ENCODE assay signal across 23 cellular contexts in genomic region chr15:80525853-80526252, GRCh38.
"Had no signal": no experiment of that assay in that cellular context is flagged by ENCODE, and none has a peak within 500 bp of the region (broad histone marks: within the 10 kb centered on the region; RNA-seq: fewer than 3 reads in every experiment).

No MANE protein-coding gene starts in this region.

- H3K27ac ChIP-seq: KMS-11, SJSA1, SK-N-MC had no signal

- H3K9me3 ChIP-seq: SJSA1 had no signal

- H3K27ac Mint-ChIP-seq: IgD-negative memory B cell had no signal

- DNase-seq: Kasumi-1, MV-4-11, NCI-H1048, NCI-H1105 treated with DMSO at 0.1 percent for 48 hours, NCI-H1417 treated with DMSO at 0.1 percent for 48 hours, NCI-H146, NCI-H1694 treated with DMSO at 0.1 percent for 48 hours, NCI-H1930, NCI-H2081, NCI-H2171, NCI-H446, NCI-H510A, NCI-H524 treated with DMSO at 0.1 percent for 48 hours, NCI-H69, NCI-H774, Right ventricle myocardium superior, RPMI8226, SIG-M5 had no signal

- H3K9ac ChIP-seq: KMS-11 had no signal

- H3K4me3 ChIP-seq: K562, SJSA1, SK-N-MC had no signal

- H3K9me3 Mint-ChIP-seq: IgD-negative memory B cell had no signal

- H3K36me3 ChIP-seq: SJSA1 had no signal

- H3K27me3 ChIP-seq: SJSA1 had no signal

- H3K4me2 ChIP-seq: KMS-11 had no signal

- H3K4me1 Mint-ChIP-seq: IgD-negative memory B cell had no signal
